Comparison of ENCODE assay signal across 1 cellular context in genomic region chr5:53032188-53032587, GRCh38.
TF ChIP-seq lines count a peak whose summit lies in the region.

No MANE protein-coding gene starts in this region.

TF ChIP-seq in endothelial cell of umbilical vein, 7 proteins besides CTCF, POLR2A, EP300 and RAD21 (continued from another document):
- TF ChIP-seq MAX (IDR thresholded peaks at IDR 0.05; ENCODE audit: insufficient read depth, insufficient read length) = no peak
